Comparison of ENCODE assay signal across 19 cellular contexts in genomic region chr2:43198263-43198662, GRCh38. TPM values are rescaled to one million over a fixed set of nuclear protein-coding genes. Genes with fewer than 3 reads are reported as not detected.
DNase-seq lines count a peak whose midpoint lies in the region; ATAC-seq, FAIRE-seq and TF ChIP-seq lines count a peak whose summit lies in the region.
"Had no signal": no experiment of that assay in that cellular context is flagged by ENCODE, and none has a peak within 500 bp of the region (broad histone marks: within the 10 kb centered on the region; RNA-seq: fewer than 3 reads in every experiment).

No MANE protein-coding gene starts in this region.

- H4K8ac ChIP-seq in H1 (ENCODE audit: extremely low read depth, insufficient read depth, low read length): no peak overlapping the region; the same call in 1 of the 2 replicates

- peaks cover 0 to 21% (median 0%) of the 10 kb centered on the region in 11 experiments; a peak in 3 of 22 replicates for H4K20me1 ChIP-seq in BLaER1 treated with 17β-estradiol and CSF1 and Interleukin-3, amounts not matched to agents 10 nM and 100 nM
- H4K20me1 ChIP-seq in H1 (replicated peaks in 1 of 2; ENCODE audit: control insufficient read depth in 1 of 2, insufficient read depth in 2 of 2, low read length in 2 of 2): no peaks in the 10 kb centered on the region

- H3K4ac ChIP-seq in H1 (replicated peaks; ENCODE audit: insufficient read length, low read depth, low read length): no peak overlapping the region

- no peak overlapping the region for H2BK120ac ChIP-seq in H1 (replicated peaks; ENCODE audit: low read depth, low read length)

- no peak overlapping the region for H3K14ac ChIP-seq in H1 (ENCODE audit: insufficient read length)

- H3K23me2 ChIP-seq in H1 (ENCODE audit: low read depth, low read length): no peaks in the 10 kb centered on the region; the same call in 1 of the 2 replicates

- peak overlapping the region; percentile 65; the same call in 1 of the 2 replicates for H2AK5ac ChIP-seq in H1 (ENCODE audit: low read depth, low read length)

- TF ChIP-seq EP300 in A549 (IDR thresholded peaks at IDR 0.05) (no peak), H1 (IDR thresholded peaks at IDR 0.05; ENCODE audit: borderline replicate concordance in 1 of 2, low read depth in 2 of 2, low read length in 2 of 2) (no peak), tibial nerve (IDR thresholded peaks at IDR 0.05) (no peak)

- TF ChIP-seq POLR2A in A549 (IDR thresholded peaks at IDR 0.05; ENCODE audit: low read length) (no peak), H1 (IDR thresholded peaks at IDR 0.05; ENCODE audit: control extremely low read depth in 1 of 2, low read depth in 2 of 2, low read length in 2 of 2) (no peak), tibial nerve (IDR thresholded peaks at IDR 0.05) (no peak)

- FAIRE-seq in A549 (lab: Jason Lieb, UNC): no peak
- no peak for FAIRE-seq in H1 (lab: Jason Lieb, UNC)
- FAIRE-seq: GM12891 had no signal

- H2AFZ ChIP-seq in H1 (ENCODE audit: low read length): no peak overlapping the region

- ATAC-seq in A549: no peak
- ATAC-seq: Panc1 had no signal

- peaks cover 0 to 8% (median 0%) of the 10 kb centered on the region in 11 experiments; a peak in 3 of 22 replicates for H3K36me3 ChIP-seq in BLaER1 treated with 17β-estradiol and CSF1 and Interleukin-3, amounts not matched to agents 10 nM and 100 nM
- H3K36me3 ChIP-seq in KOPT-K1 (ENCODE audit: insufficient read depth, low read length): no peaks in the 10 kb centered on the region
- H3K36me3 ChIP-seq in H1 (ENCODE audit: control insufficient read depth in 2 of 4, insufficient read depth in 4 of 4, low read length in 3 of 4): no peaks in the 10 kb centered on the region
- no peaks in the 10 kb centered on the region for H3K36me3 ChIP-seq in tibial nerve

- TF ChIP-seq CTCF in A549 (IDR thresholded peaks at IDR 0.05): no peak
- TF ChIP-seq CTCF in H1 (IDR thresholded peaks at IDR 0.05; ENCODE audit: control extremely low read depth in 1 of 3, insufficient read depth in 1 of 3, low read depth in 1 of 3, low read length in 3 of 3): no peak
- TF ChIP-seq CTCF in tibial nerve (IDR thresholded peaks at IDR 0.05): no peak

- no peak overlapping the region for H3K56ac ChIP-seq in H1 (replicated peaks; ENCODE audit: insufficient read length, low read depth, low read length)

- H4K5ac ChIP-seq in H1 (ENCODE audit: insufficient read length, low read depth, low read length): no peak overlapping the region

- DNase-seq in A549 (ENCODE audit: low read depth in 1 of 2, low spot score in 1 of 2): no peak
- no peak for DNase-seq in H1 (ENCODE audit: low read depth in 1 of 2, low spot score in 2 of 2)
- no peak for DNase-seq in NCI-H1092 treated with DMSO at 0.1 percent for 48 hours (lab: John Stamatoyannopoulos, UW)
- DNase-seq in NCI-H510A treated with DMSO at 0.1 percent for 48 hours (lab: John Stamatoyannopoulos, UW): no peak
- DNase-seq in NCI-H187 treated with DMSO at 0.1 percent for 48 hours (lab: John Stamatoyannopoulos, UW): no peak
- DNase-seq in tibial nerve (ENCODE audit: low spot score in 2 of 2): no peak
- DNase-seq: ACHN, Calu3, EL, Kasumi-1, MM.1S, NCI-H1105, NCI-H2081 treated with DMSO at 0.1 percent for 48 hours, NCI-H446 treated with DMSO at 0.1 percent for 48 hours, SW 1271 had no signal

- H2BK15ac ChIP-seq in H1 (ENCODE audit: low read length): 0 out of 2 replicates have a peak overlapping the region, but pooled peaks have one; percentile 8

- H2BK20ac ChIP-seq in H1 (ENCODE audit: low read length): 0 out of 2 replicates have a peak overlapping the region, but pooled peaks have one; percentile 97

- H3K79me2 ChIP-seq in H1 (ENCODE audit: control insufficient read depth in 1 of 2, insufficient read depth in 2 of 2, low read length in 2 of 2): no peaks in the 10 kb centered on the region

- H3K23ac ChIP-seq in H1 (ENCODE audit: insufficient read length): no peak overlapping the region

- peak overlapping the region; percentile 35 for H4K91ac ChIP-seq in H1 (replicated peaks; ENCODE audit: insufficient read length, low read length)

- CTCF ChIA-PET in A549 (lab: Yijun Ruan, JAX) (no interaction called here), H1 (lab: Charles Lee; ENCODE audit: partially characterized antibody) (interaction anchor here (1.0 to 4.1 kb wide), 3 partner anchors 8 to 19 kb away, joined by 3 to 18 read pairs (median 9); no protein-coding TSS in a partner anchor)

- H3K4me3 ChIP-seq in A549 (no peak overlapping the region), H1 (ENCODE audit: extremely low read depth in 1 of 4, insufficient read depth in 2 of 4, low read depth in 3 of 4, low read length in 4 of 4) (no peak overlapping the region), tibial nerve (no peak overlapping the region)
- H3K4me3 ChIP-seq in BLaER1 treated with 17β-estradiol and CSF1 and Interleukin-3, amounts not matched to agents 10 nM and 100 nM: no peak overlapping the region; a peak in 1 of 20 replicates

- H3K18ac ChIP-seq in H1 (ENCODE audit: extremely low read depth, low read length): no peak overlapping the region; the same call in 1 of the 2 replicates

- no peaks in the 10 kb centered on the region for H3K27me3 ChIP-seq in BLaER1 treated with 17β-estradiol and CSF1 and Interleukin-3, amounts not matched to agents 10 nM and 100 nM
- H3K27me3 ChIP-seq in H1 (replicated peaks in 1 of 4; ENCODE audit: control insufficient read depth in 3 of 4, extremely low read depth in 1 of 4, insufficient read depth in 3 of 4, low read length in 3 of 4) (no peaks in the 10 kb centered on the region), tibial nerve (no peaks in the 10 kb centered on the region)

- no peaks in the 10 kb centered on the region for H3K79me1 ChIP-seq in H1 (ENCODE audit: low read depth, low read length)

- no peak for TF ChIP-seq RAD21 in A549 (conservative IDR thresholded peaks at IDR 0.05 in 1 of 2, IDR thresholded peaks at IDR 0.05 in 1 of 2)
- no peak for TF ChIP-seq RAD21 in H1 (IDR thresholded peaks at IDR 0.05 in 1 of 2, conservative IDR thresholded peaks at IDR 0.05 in 1 of 2; ENCODE audit: low read depth in 2 of 2, low read length in 2 of 2)

- H3K4me1 ChIP-seq in A549: peaks cover 46% of the 10 kb centered on the region
- peaks cover 83 to 100% (median 100%) of the 10 kb centered on the region in 10 experiments for H3K4me1 ChIP-seq in BLaER1 treated with 17β-estradiol and CSF1 and Interleukin-3, amounts not matched to agents 10 nM and 100 nM
- peaks cover 4 to 9% (median 7%) of the 10 kb centered on the region in 4 experiments for H3K4me1 ChIP-seq in H1 (replicated peaks in 1 of 4; ENCODE audit: control insufficient read depth in 3 of 4, insufficient read depth in 4 of 4, low read length in 3 of 4)
- H3K4me1 ChIP-seq in tibial nerve: peaks cover 0 to 14% (median 0%) of the 10 kb centered on the region in 4 donors

- H3K27ac ChIP-seq in A549: peak overlapping the region; percentile 10 to 14; a peak in 2 of 6 replicates
- peak overlapping the region in 10 of 11 experiments; percentile 12 to 90 (median 84); a peak in 17 of 22 replicates for H3K27ac ChIP-seq in BLaER1 treated with 17β-estradiol and CSF1 and Interleukin-3, amounts not matched to agents 10 nM and 100 nM
- H3K27ac ChIP-seq in KOPT-K1 (ENCODE audit: low read depth, low read length, poor library complexity, severe bottlenecking): peak overlapping the region; percentile 42
- no peak overlapping the region for H3K27ac ChIP-seq in H1 (ENCODE audit: low read depth, low read length)
- no peak overlapping the region for H3K27ac ChIP-seq in tibial nerve

- POLR2A ChIA-PET in A549 (lab: Yijun Ruan, JAX): interaction anchor here (0.6 kb wide), 1 partner anchor 211 kb away, joined by 5 read pairs; no protein-coding TSS in a partner anchor
- POLR2A ChIA-PET in H1 (lab: Charles Lee; ENCODE audit: partially characterized antibody): interaction anchor here (0.7 kb wide), 1 partner anchor 20 kb away, joined by 3 read pairs; no protein-coding TSS in a partner anchor

- WGBS in A549 (ENCODE audit: missing lambda C conversion rate): 93% methylated on average over 6 of the region's 6 CpGs
- WGBS in H1 (ENCODE audit: extremely low coverage in 1 of 2, insufficient coverage in 1 of 2, insufficient read length in 1 of 2, insufficient replicate concordance in 2 of 2, low coverage in 1 of 2, low lambda C conversion rate in 2 of 2, missing lambda C conversion rate in 1 of 2), 2 experiments: 95% methylated on average over 6 of the region's 6 CpGs; no CpG with 5 or more reads in 1 of the 2 experiments
- 95 to 97% methylated on average over 6 of the region's 6 CpGs for WGBS in tibial nerve, 2 donors

- H2BK12ac ChIP-seq in H1 (ENCODE audit: low read depth, low read length): peak overlapping the region; percentile 60; the same call in 1 of the 2 replicates

- H3K4me2 ChIP-seq in A549: no peak overlapping the region
- H3K4me2 ChIP-seq in BLaER1 treated with 17β-estradiol and CSF1 and Interleukin-3, amounts not matched to agents 10 nM and 100 nM: peak overlapping the region; percentile 72 to 95 (median 85)
- H3K4me2 ChIP-seq in H1 (ENCODE audit: insufficient read depth in 1 of 2, low read depth in 2 of 2, low read length in 2 of 2): no peak overlapping the region

- no peaks in the 10 kb centered on the region for H3K9me3 ChIP-seq in A549
- no peaks in the 10 kb centered on the region for H3K9me3 ChIP-seq in BLaER1 treated with 17β-estradiol and CSF1 and Interleukin-3, amounts not matched to agents 10 nM and 100 nM (replicated peaks in 1 of 11)
- no peaks in the 10 kb centered on the region for H3K9me3 ChIP-seq in KOPT-K1 (ENCODE audit: insufficient read depth, low read length, poor library complexity, severe bottlenecking)
- H3K9me3 ChIP-seq in H1 (ENCODE audit: insufficient read depth in 2 of 2, low read depth in 1 of 2, low read length in 1 of 2): no peaks in the 10 kb centered on the region
- no peaks in the 10 kb centered on the region for H3K9me3 ChIP-seq in tibial nerve

- H2BK5ac ChIP-seq in H1 (ENCODE audit: low read depth, low read length): no peak overlapping the region

- peak overlapping the region in 8 of 11 experiments; percentile 10 to 81 (median 68); a peak in 13 of 22 replicates for H3K9ac ChIP-seq in BLaER1 treated with 17β-estradiol and CSF1 and Interleukin-3, amounts not matched to agents 10 nM and 100 nM
- H3K9ac ChIP-seq in H1 (replicated peaks in 1 of 4; ENCODE audit: extremely low read depth in 1 of 4, low read depth in 3 of 4, low read length in 3 of 4): no peak overlapping the region

RNA-seq across cellular contexts. Expression of gene ZFP36L2, which starts 28.1 kb away (rescaled TPM):
- polyA plus RNA-seq in A549 (2011; rRNA removed) (10.5 and 14.9 TPM in 2 replicates), A549 (2017; fragmentation: RNase III; extraction: RNeasy Plus Mini Kit Qiagen cat#74134 plus additional on column Dnase treatment) (14.5 to 18.2 TPM (median 17.3 TPM) in 3 replicates), H1 (2011; rRNA removed) (13.4 and 15.6 TPM in 2 replicates)
- polyA plus RNA-seq in A549 (2012; cell fraction: cytosol; rRNA removed): 8.8 and 14.8 TPM in 2 replicates
- 9.8 and 17.6 TPM in 2 replicates for polyA plus RNA-seq in A549 (2012; cell fraction: nucleus; rRNA removed)
- polyA minus RNA-seq in A549 (2011; rRNA and poly(A)+ RNA removed): 3.3 and 4.0 TPM in 2 replicates
- 102 and 109 TPM in 2 replicates for total RNA-seq in H1 (2021; fragmentation: NEBNext Ultra II Directional; extraction: Animal tissue kit (Norgen Biotek cat#: 25700))
- polyA plus RNA-seq in H1 (2011; cell fraction: cytosol; rRNA removed): 10.6 TPM
- polyA plus RNA-seq in H1 (2011; cell fraction: nucleus; rRNA removed): 10.7 TPM
- polyA plus RNA-seq in H1 (2012, experiment 1 of 2): 31.8 to 48.4 TPM (median 38.8 TPM) in 4 replicates
- polyA plus RNA-seq in H1 (2012, experiment 2 of 2): 44.9 TPM
- polyA plus RNA-seq in H1 (2013, experiment 1 of 2): 57.0 TPM
- 62.5 TPM for polyA plus RNA-seq in H1 (2013, experiment 2 of 2)
- polyA minus RNA-seq in H1 (2011; rRNA and poly(A)+ RNA removed): 4.5 and 4.8 TPM in 2 replicates
- 29.6 TPM for polyA minus RNA-seq in H1 (2011; cell fraction: cytosol; rRNA and poly(A)+ RNA removed)
- 20.3 TPM for polyA minus RNA-seq in H1 (2011; cell fraction: nucleus; rRNA and poly(A)+ RNA removed)
- 100 to 1,000 TPM in 3 of 4 donors, 10 to 100 TPM in 1; 90.0 to 141 (median 116) TPM for total RNA-seq in tibial nerve

Comparison
In these comparisons a context has a peak if more than half of its experiments do, and no peak if none do; other contexts are left out.
1. H3K27ac ChIP-seq: peak in A549 (2 of 2), BLaER1 treated with 17β-estradiol and CSF1 and Interleukin-3, amounts not matched to agents 10 nM and 100 nM (10 of 11) and KOPT-K1 (single experiment); none in H1 (single experiment) and tibial nerve (0 of 4).
2. H3K4me2 ChIP-seq: peak in BLaER1 treated with 17β-estradiol and CSF1 and Interleukin-3, amounts not matched to agents 10 nM and 100 nM (11 of 11); none in A549 (single experiment) and H1 (0 of 2).
3. H3K9ac ChIP-seq: peak in BLaER1 treated with 17β-estradiol and CSF1 and Interleukin-3, amounts not matched to agents 10 nM and 100 nM (8 of 11); none in H1 (0 of 4).